Comparison of ENCODE assay signal across 1 cellular context in the genomic region with DNA sequence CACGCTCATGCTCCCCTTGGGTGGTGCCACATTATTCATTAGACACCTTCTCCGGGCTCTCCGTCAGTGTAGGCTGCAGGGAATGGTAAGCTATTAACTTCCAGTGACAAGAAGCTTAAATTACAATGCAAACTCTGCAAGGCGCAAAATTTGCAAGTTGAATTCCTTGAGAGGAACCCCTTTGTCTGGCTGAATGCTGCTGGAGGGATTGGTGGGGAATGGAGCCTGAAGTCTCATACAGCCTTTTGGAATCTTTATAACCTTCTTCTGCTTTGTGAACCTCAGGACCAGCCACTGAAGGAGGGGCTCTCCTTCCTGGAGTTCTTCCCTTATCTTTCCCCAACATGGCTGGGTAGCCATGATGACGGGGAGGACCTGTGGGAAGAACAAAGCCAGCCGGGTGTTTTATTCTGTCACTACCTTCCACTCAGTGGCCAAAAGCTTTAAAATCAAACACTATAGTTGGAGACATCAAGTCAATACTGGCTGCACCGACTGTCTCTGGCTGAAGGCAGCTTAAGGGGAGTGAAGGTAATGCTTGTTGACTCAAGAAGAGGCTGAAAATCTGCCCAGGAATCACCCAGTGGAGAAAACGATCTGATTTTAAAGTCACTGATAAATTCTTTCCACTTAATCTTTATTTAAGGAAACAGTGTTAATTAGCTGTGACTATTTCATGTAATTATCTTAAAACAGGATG.
TF ChIP-seq lines count a peak whose summit lies in the region.

No MANE protein-coding gene starts in this region.

TF ChIP-seq in neural cell, 6 proteins besides CTCF, POLR2A, EP300 and RAD21 (continued from another document):
- TF ChIP-seq, protein P1, sequence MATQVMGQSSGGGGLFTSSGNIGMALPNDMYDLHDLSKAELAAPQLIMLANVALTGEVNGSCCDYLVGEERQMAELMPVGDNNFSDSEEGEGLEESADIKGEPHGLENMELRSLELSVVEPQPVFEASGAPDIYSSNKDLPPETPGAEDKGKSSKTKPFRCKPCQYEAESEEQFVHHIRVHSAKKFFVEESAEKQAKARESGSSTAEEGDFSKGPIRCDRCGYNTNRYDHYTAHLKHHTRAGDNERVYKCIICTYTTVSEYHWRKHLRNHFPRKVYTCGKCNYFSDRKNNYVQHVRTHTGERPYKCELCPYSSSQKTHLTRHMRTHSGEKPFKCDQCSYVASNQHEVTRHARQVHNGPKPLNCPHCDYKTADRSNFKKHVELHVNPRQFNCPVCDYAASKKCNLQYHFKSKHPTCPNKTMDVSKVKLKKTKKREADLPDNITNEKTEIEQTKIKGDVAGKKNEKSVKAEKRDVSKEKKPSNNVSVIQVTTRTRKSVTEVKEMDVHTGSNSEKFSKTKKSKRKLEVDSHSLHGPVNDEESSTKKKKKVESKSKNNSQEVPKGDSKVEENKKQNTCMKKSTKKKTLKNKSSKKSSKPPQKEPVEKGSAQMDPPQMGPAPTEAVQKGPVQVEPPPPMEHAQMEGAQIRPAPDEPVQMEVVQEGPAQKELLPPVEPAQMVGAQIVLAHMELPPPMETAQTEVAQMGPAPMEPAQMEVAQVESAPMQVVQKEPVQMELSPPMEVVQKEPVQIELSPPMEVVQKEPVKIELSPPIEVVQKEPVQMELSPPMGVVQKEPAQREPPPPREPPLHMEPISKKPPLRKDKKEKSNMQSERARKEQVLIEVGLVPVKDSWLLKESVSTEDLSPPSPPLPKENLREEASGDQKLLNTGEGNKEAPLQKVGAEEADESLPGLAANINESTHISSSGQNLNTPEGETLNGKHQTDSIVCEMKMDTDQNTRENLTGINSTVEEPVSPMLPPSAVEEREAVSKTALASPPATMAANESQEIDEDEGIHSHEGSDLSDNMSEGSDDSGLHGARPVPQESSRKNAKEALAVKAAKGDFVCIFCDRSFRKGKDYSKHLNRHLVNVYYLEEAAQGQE (IDR thresholded peaks at IDR 0.05; ENCODE audit: borderline replicate concordance) = no peak
- TF ChIP-seq MXI1 (conservative IDR thresholded peaks at IDR 0.05; ENCODE audit: poor library complexity, severe bottlenecking) = no peak
- TF ChIP-seq SMC3 (conservative IDR thresholded peaks at IDR 0.05; ENCODE audit: poor library complexity) = no peak
- no peak for TF ChIP-seq EZH2 (IDR thresholded peaks at IDR 0.05; ENCODE audit: borderline replicate concordance, insufficient read depth, low read length, poor library complexity, severe bottlenecking)
